Comparison of ENCODE assay signal across 9 cellular contexts in the genomic region with DNA sequence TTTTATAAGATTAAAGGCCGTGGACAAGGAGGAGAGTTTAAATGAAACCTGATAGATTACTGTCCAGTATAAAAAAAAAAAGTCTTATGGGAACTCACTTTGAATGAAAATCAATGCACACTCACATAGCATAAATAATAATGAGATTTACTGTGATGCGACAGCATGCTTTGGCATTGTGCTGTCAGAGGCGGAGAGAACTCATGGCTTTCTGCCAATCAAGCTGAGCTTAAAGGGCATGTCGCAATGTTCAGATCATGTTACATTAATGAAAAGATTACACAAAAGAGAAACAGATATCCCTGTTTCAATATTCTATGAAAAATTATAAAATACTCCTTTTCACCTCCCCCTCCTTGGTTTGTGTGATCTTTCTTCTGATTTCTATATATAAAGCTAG.
DNase-seq lines count a peak whose midpoint lies in the region; ATAC-seq and TF ChIP-seq lines count a peak whose summit lies in the region.
"Had no signal": no experiment of that assay in that cellular context is flagged by ENCODE, and none has a peak within 500 bp of the region (broad histone marks: within the 10 kb centered on the region; RNA-seq: fewer than 3 reads in every experiment).

No MANE protein-coding gene starts in this region.

- no peaks in the 10 kb centered on the region for H3K27me3 ChIP-seq in SJCRH30

- H3K4me1 Mint-ChIP-seq in mesothelial cell of epicardium, result peaks cover 10% of the 10 kb centered on the region

- H3K9me3 Mint-ChIP-seq in mesothelial cell of epicardium, result no peaks in the 10 kb centered on the region

- no peak for TF ChIP-seq POLR2A in NB4 (IDR thresholded peaks at IDR 0.05; ENCODE audit: extremely low read depth, insufficient read length)
- TF ChIP-seq POLR2A in erythroblast (IDR thresholded peaks at IDR 0.05; ENCODE audit: low read length), result no peak

- H3K27ac ChIP-seq in SJCRH30, result no peak overlapping the region

- no peak for TF ChIP-seq CTCF in NB4 (IDR thresholded peaks at IDR 0.05; ENCODE audit: low read depth, low read length)
- no peak for TF ChIP-seq CTCF in mesothelial cell of epicardium (IDR thresholded peaks at IDR 0.05; ENCODE audit: unreplicated experiment)

- H3K27ac Mint-ChIP-seq in mesothelial cell of epicardium, result no peak overlapping the region

- no peaks in the 10 kb centered on the region for H3K9me3 ChIP-seq in SJCRH30 (replicated peaks)

- no peaks in the 10 kb centered on the region for H3K27me3 Mint-ChIP-seq in mesothelial cell of epicardium (ENCODE audit: low read depth)

- ATAC-seq in HG03025 (IDR thresholded peaks at IDR 0.05; ENCODE audit: low FRiP score, unreplicated experiment), result no peak

- H3K36me3 ChIP-seq in SJCRH30, result no peaks in the 10 kb centered on the region

- no peaks in the 10 kb centered on the region for H3K36me3 Mint-ChIP-seq in mesothelial cell of epicardium

- no peak overlapping the region for H3K4me3 Mint-ChIP-seq in mesothelial cell of epicardium

- H3K4me3 ChIP-seq in NB4 (ENCODE audit: low read depth, low read length) (no peak overlapping the region), SJCRH30 (no peak overlapping the region)

- H3K4me1 ChIP-seq in SJCRH30, result no peaks in the 10 kb centered on the region

- DNase-seq in Ammon's horn (ENCODE audit: low spot score), result peak; percentile 39
- DNase-seq in NB4 (ENCODE audit: low read depth), result peak; percentile 10
- peak; percentile 2 to 37 for DNase-seq in SJCRH30
- DNase-seq in iPS-NIHi11 (ENCODE audit: low spot score), result peak; percentile 8
- DNase-seq in mesothelial cell of epicardium (ENCODE audit: low spot score in 2 of 2, unreplicated experiment in 2 of 2), result no peak
- no peak for DNase-seq in erythroblast (lab: John Stamatoyannopoulos, UW)
- DNase-seq in hippocampal formation (lab: John Stamatoyannopoulos, UW), result no peak
- DNase-seq: DND-41 had no signal

Comparison
In these comparisons a context has a peak if more than half of its experiments do, and no peak if none do; other contexts are left out.
1. DNase-seq: peak in Ammon's horn (single experiment), NB4 (single experiment), SJCRH30 (2 of 2) and iPS-NIHi11 (single experiment); none in mesothelial cell of epicardium (0 of 2), erythroblast (0 of 2) and hippocampal formation (0 of 2).